Comparison of ENCODE assay signal across 7 cellular contexts in the genomic region with DNA sequence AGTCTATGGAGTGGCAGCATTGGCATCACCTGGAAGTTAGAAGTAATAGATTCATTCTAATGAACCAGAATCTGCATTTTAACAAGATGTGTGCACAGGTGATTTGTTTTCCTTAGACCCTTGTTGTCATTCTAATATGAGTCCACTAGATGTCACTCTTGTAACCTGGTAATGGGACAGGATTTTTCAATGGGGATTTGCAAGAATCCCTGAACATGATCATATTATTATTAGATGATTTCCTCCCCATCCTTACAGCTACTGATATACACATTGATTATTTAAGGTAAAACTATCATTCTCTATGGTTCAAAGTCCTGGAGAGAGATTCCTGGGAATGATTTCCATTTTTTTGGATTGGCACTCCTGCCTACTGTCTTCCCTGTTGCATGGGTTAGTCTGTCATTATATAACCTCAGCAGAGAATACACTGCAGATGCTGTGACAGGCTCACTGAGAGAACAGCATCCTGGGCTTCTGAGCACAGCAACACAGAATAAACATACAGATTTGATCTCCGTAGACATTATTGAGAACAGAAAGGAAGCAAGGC.
A peak's percentile ranks its signal among the peaks of the same experiment; 100 is the strongest.
DNase-seq lines count a peak whose midpoint lies in the region; ATAC-seq and TF ChIP-seq lines count a peak whose summit lies in the region.

No MANE protein-coding gene starts in this region.

- intact Hi-C loops in uterus (cut with DNase I; ENCODE audit: low total_unique reads), result no loop called here

- TF ChIP-seq POLR2A in uterus (IDR thresholded peaks at IDR 0.05), result no peak

- DNase-seq in GM10266 (ENCODE audit: extremely low spot score) (peak; percentile 46), NCI-H460 (ENCODE audit: extremely low read depth, low read depth) (peak; percentile 61), T47D (ENCODE audit: low read depth in 1 of 2, low spot score in 1 of 2) (peak; percentile 62 to 80), kidney epithelial cell (ENCODE audit: low read depth) (no peak), uterus (no peak)

- ATAC-seq in HG02938 (IDR thresholded peaks at IDR 0.05; ENCODE audit: unreplicated experiment) (peak; percentile 69), HG03521 (IDR thresholded peaks at IDR 0.05; ENCODE audit: unreplicated experiment) (no peak)

- in situ Hi-C loops in T47D (cut with HindIII; ENCODE audit: low pct_unique_long_range_greater_than_20kb, low sequenced_read_pairs), result no loop called here

- peak; percentile 70 for TF ChIP-seq CTCF in GM10266 (IDR thresholded peaks at IDR 0.05; ENCODE audit: control insufficient read depth, insufficient read depth, low read depth, missing control alignments)
- TF ChIP-seq CTCF in kidney epithelial cell (IDR thresholded peaks at IDR 0.05; ENCODE audit: insufficient read depth, low read length, poor library complexity, severe bottlenecking), result peak; percentile 57
- TF ChIP-seq CTCF in uterus (IDR thresholded peaks at IDR 0.05), result peak; percentile 58 to 78 (median 72)

- no peaks in the 10 kb centered on the region for H3K9me3 ChIP-seq in uterus

- no peaks in the 10 kb centered on the region for H3K36me3 ChIP-seq in kidney epithelial cell (ENCODE audit: control insufficient read depth, insufficient read depth, low read length)
- no peaks in the 10 kb centered on the region for H3K36me3 ChIP-seq in uterus

- H3K27me3 ChIP-seq in kidney epithelial cell (ENCODE audit: control insufficient read depth, insufficient read depth, low read length), result no peaks in the 10 kb centered on the region
- no peaks in the 10 kb centered on the region for H3K27me3 ChIP-seq in uterus

- no peaks in the 10 kb centered on the region for H3K4me1 ChIP-seq in uterus

- H3K27ac ChIP-seq in uterus, result no peak overlapping the region

- H3K4me3 ChIP-seq in kidney epithelial cell (ENCODE audit: low read depth, low read length) (no peak overlapping the region), uterus (no peak overlapping the region)

Comparison
In these comparisons a context has a peak if more than half of its experiments do, and no peak if none do; other contexts are left out.
1. DNase-seq: peak in GM10266 (single experiment), NCI-H460 (single experiment) and T47D (2 of 2); none in kidney epithelial cell (single experiment) and uterus (0 of 2).
2. Peak in every context shown above with its lines, with median percentiles within 50 percentile points of each other: CTCF ChIP-seq.